Comparison of ENCODE assay signal across 25 cellular contexts in the genomic region with DNA sequence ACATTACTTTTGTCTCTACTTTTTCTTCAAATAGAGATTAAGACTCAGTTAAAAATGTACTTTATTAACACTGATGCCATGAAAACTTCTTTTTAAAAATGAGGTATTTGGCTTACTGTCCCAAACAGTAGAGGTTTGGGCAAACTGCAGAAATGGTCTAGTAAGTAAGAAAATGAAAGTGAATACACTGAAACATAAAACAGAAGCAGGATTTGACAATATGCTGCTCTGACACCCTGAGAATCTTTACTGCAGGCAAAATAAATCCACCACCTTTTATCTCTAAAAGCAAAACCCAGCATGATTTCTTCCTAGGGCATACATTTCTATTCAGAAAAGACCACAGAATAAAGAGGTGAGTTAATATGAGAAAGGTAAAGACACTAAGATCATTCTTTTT.
DNase-seq lines count a peak whose midpoint lies in the region; ATAC-seq, FAIRE-seq and TF ChIP-seq lines count a peak whose summit lies in the region.
"Had no signal": no experiment of that assay in that cellular context is flagged by ENCODE, and none has a peak within 500 bp of the region (broad histone marks: within the 10 kb centered on the region; RNA-seq: fewer than 3 reads in every experiment).

No MANE protein-coding gene starts in this region.

- no peaks in the 10 kb centered on the region for H3K9me3 Mint-ChIP-seq in brain
- no peaks in the 10 kb centered on the region for H3K9me3 Mint-ChIP-seq in nephron progenitor cell
- no peaks in the 10 kb centered on the region for H3K9me3 Mint-ChIP-seq in neural progenitor cell

- no peak for ATAC-seq in HepG2
- ATAC-seq in GM18517 (IDR thresholded peaks at IDR 0.05; ENCODE audit: unreplicated experiment): no peak

- no peak overlapping the region for H3K4me2 ChIP-seq in HepG2 (ENCODE audit: low read depth, low read length)
- H3K4me2 ChIP-seq in neural progenitor cell: no peak overlapping the region

- H3K27ac Mint-ChIP-seq in brain: peak overlapping the region in 3 of 5 experiments; percentile 81 to 93 (median 83)
- peak overlapping the region; percentile 84 for H3K27ac Mint-ChIP-seq in nephron progenitor cell
- H3K27ac Mint-ChIP-seq in neural progenitor cell: no peak overlapping the region

- CTCF ChIA-PET in HepG2 (lab: Yijun Ruan, JAX; ENCODE audit: low intra/inter-chr PET ratio, low total read pairs): no interaction called here

- intact Hi-C loops in HepG2 (cut with micrococcal nuclease; ENCODE audit: unreplicated experiment): no loop called here
- intact Hi-C loops in breast epithelium (cut with DNase I; ENCODE audit: low total_unique reads): no loop called here

- H3K27me3 ChIP-seq in liver (ENCODE audit: control insufficient read depth in 4 of 4, insufficient read depth in 4 of 4, low read length in 3 of 4): no peaks in the 10 kb centered on the region
- H3K27me3 ChIP-seq in HepG2 (ENCODE audit: control insufficient read depth in 1 of 2, insufficient read depth in 2 of 2, low read length in 2 of 2): no peaks in the 10 kb centered on the region
- no peaks in the 10 kb centered on the region for H3K27me3 ChIP-seq in breast epithelium
- H3K27me3 ChIP-seq in neural progenitor cell: no peaks in the 10 kb centered on the region
- H3K27me3 ChIP-seq: esophagus muscularis mucosa, gastroesophageal sphincter, neutrophil had no signal

- peaks cover 9 to 30% (median 12%) of the 10 kb centered on the region in 4 donors for H3K4me1 ChIP-seq in liver (ENCODE audit: control insufficient read depth in 4 of 4, insufficient read depth in 4 of 4, low read length in 3 of 4)
- H3K4me1 ChIP-seq in HepG2 (ENCODE audit: insufficient read depth, low read length): peaks cover 8% of the 10 kb centered on the region
- H3K4me1 ChIP-seq in breast epithelium: peaks cover 0 to 5% of the 10 kb centered on the region in 2 donors
- H3K4me1 ChIP-seq in neural progenitor cell: peaks cover 26% of the 10 kb centered on the region

- in situ Hi-C loops in HepG2 (cut with HindIII; ENCODE audit: extremely low pct_ligation_motif_present, low pct_unique_long_range_greater_than_20kb): no loop called here

- H3K27me3 Mint-ChIP-seq in brain: no peaks in the 10 kb centered on the region
- no peaks in the 10 kb centered on the region for H3K27me3 Mint-ChIP-seq in nephron progenitor cell (ENCODE audit: low read depth, poor library complexity)
- no peaks in the 10 kb centered on the region for H3K27me3 Mint-ChIP-seq in neural progenitor cell (ENCODE audit: insufficient read depth, low read depth)

- TF ChIP-seq EP300 in HepG2 (IDR thresholded peaks at IDR 0.05; ENCODE audit: low read depth in 2 of 2, low read length in 2 of 2) (no peak), HepG2 (CRISPR knock-in tag; IDR thresholded peaks at IDR 0.05; ENCODE audit: borderline replicate concordance) (no peak)

- no peak for TF ChIP-seq POLR2A in HepG2 (IDR thresholded peaks at IDR 0.05; ENCODE audit: insufficient read depth in 1 of 2, low read depth in 2 of 2, low read length in 2 of 2)
- TF ChIP-seq POLR2A in breast epithelium (IDR thresholded peaks at IDR 0.05): no peak

- POLR2A ChIA-PET in HepG2 (lab: Yijun Ruan, JAX): no interaction called here

- H3K36me3 Mint-ChIP-seq in brain: peaks cover 5% of the 10 kb centered on the region
- peaks cover 16% of the 10 kb centered on the region for H3K36me3 Mint-ChIP-seq in nephron progenitor cell (ENCODE audit: low read depth)
- H3K36me3 Mint-ChIP-seq in neural progenitor cell: peaks cover 3% of the 10 kb centered on the region

- no peaks in the 10 kb centered on the region for H3K36me3 ChIP-seq in liver (ENCODE audit: control insufficient read depth in 4 of 4, insufficient read depth in 3 of 4, low read depth in 1 of 4, low read length in 3 of 4)
- no peaks in the 10 kb centered on the region for H3K36me3 ChIP-seq in HepG2 (replicated peaks in 1 of 2; ENCODE audit: control insufficient read depth in 1 of 2, insufficient read depth in 2 of 2, low read length in 2 of 2)
- no peaks in the 10 kb centered on the region for H3K36me3 ChIP-seq in breast epithelium
- no peaks in the 10 kb centered on the region for H3K36me3 ChIP-seq in neural progenitor cell
- H3K36me3 ChIP-seq: esophagus muscularis mucosa, gastroesophageal sphincter, neutrophil had no signal

- H4K20me1 ChIP-seq in HepG2 (ENCODE audit: insufficient read depth, low read length) (no peaks in the 10 kb centered on the region), neural progenitor cell (ENCODE audit: low read depth) (no peaks in the 10 kb centered on the region)

- peaks cover 35% of the 10 kb centered on the region for H3F3A ChIP-seq in neural progenitor cell (ENCODE audit: low read depth)

- FAIRE-seq in HepG2 (lab: Jason Lieb, UNC) (no peak), frontal cortex (lab: Jason Lieb, UNC) (no peak)
- FAIRE-seq: D721Med, keratinocyte, small intestine had no signal

- H3K27ac ChIP-seq in liver (ENCODE audit: low read depth in 1 of 2, low read length in 2 of 2): peak overlapping the region; percentile 63 to 86
- no peak overlapping the region for H3K27ac ChIP-seq in HepG2 (ENCODE audit: extremely low read length, insufficient read depth, low read length)
- H3K27ac ChIP-seq in breast epithelium: no peak overlapping the region
- H3K27ac ChIP-seq in neural progenitor cell: no peak overlapping the region
- H3K27ac ChIP-seq: coronary artery, neutrophil, VCaP had no signal

- H3K4me3 ChIP-seq in liver (ENCODE audit: low read depth in 1 of 3, low read length in 3 of 3) (no peak overlapping the region), HepG2 (replicated peaks in 1 of 3; ENCODE audit: insufficient read depth in 1 of 3, low read depth in 2 of 3, low read length in 3 of 3) (no peak overlapping the region), breast epithelium (no peak overlapping the region), neural progenitor cell (no peak overlapping the region)
- H3K4me3 ChIP-seq: gastroesophageal sphincter had no signal

- TF ChIP-seq CTCF in liver (IDR thresholded peaks at IDR 0.05; ENCODE audit: low read depth, low read length, missing input control): no peak
- TF ChIP-seq CTCF in HepG2 (CRISPR knock-in tag; IDR thresholded peaks at IDR 0.05): no peak
- no peak for TF ChIP-seq CTCF in brain (conservative IDR thresholded peaks at IDR 0.05)
- no peak for TF ChIP-seq CTCF in nephron progenitor cell (IDR thresholded peaks at IDR 0.05)
- TF ChIP-seq CTCF in breast epithelium (IDR thresholded peaks at IDR 0.05): no peak
- no peak for TF ChIP-seq CTCF in neural progenitor cell (IDR thresholded peaks at IDR 0.05)

- H3K9me3 ChIP-seq in liver (ENCODE audit: control insufficient read depth in 4 of 4, low read length in 3 of 4) (no peaks in the 10 kb centered on the region), HepG2 (ENCODE audit: low read length) (no peaks in the 10 kb centered on the region), breast epithelium (no peaks in the 10 kb centered on the region), neural progenitor cell (ENCODE audit: low read depth) (no peaks in the 10 kb centered on the region)
- H3K9me3 ChIP-seq: esophagus muscularis mucosa, gastroesophageal sphincter, neutrophil had no signal

- no peaks in the 10 kb centered on the region for H3K79me2 ChIP-seq in HepG2 (ENCODE audit: insufficient read depth, low read length)
- no peaks in the 10 kb centered on the region for H3K79me2 ChIP-seq in neural progenitor cell (ENCODE audit: low read depth)

- H3K4me3 Mint-ChIP-seq in brain (peak overlapping the region in 1 of 5 experiments; percentile 5), nephron progenitor cell (no peak overlapping the region), neural progenitor cell (no peak overlapping the region)

- peaks cover 40% of the 10 kb centered on the region for H3K4me1 Mint-ChIP-seq in brain
- H3K4me1 Mint-ChIP-seq in nephron progenitor cell: peaks cover 21% of the 10 kb centered on the region
- H3K4me1 Mint-ChIP-seq in neural progenitor cell: peaks cover 20% of the 10 kb centered on the region

- TF ChIP-seq RAD21 in liver (IDR thresholded peaks at IDR 0.05): no peak
- TF ChIP-seq RAD21 in HepG2 (CRISPR knock-in tag; IDR thresholded peaks at IDR 0.05): no peak

- DNase-seq in HepG2 (ENCODE audit: low spot score): no peak
- DNase-seq in nephron progenitor cell: no peak
- DNase-seq in breast epithelium (ENCODE audit: low spot score in 2 of 2): no peak
- DNase-seq in neural progenitor cell (ENCODE audit: low spot score): no peak
- DNase-seq in frontal cortex (ENCODE audit: low spot score in 2 of 2): no peak
- DNase-seq: activated gamma-delta T cell treated with Interleukin-2 at 50 U/mL for 16 hours; amniotic stem cell; NCI-H1105; NCI-H2081 treated with DMSO at 0.1 percent for 48 hours; NCI-H446; NCI-H82; OCI-M1; small intestine; stimulated activated CD4-positive, alpha-beta T cell treated with anti-CD3 and anti-CD28 coated beads, Interleukin-2, amount 100 ng/mL, for 24 hours; substantia nigra had no signal

- BruUV-seq in HepG2 (replicated peaks; lab: Mats Ljungman, UMichigan): no TSS peak

- no peak overlapping the region for H2AFZ ChIP-seq in HepG2 (ENCODE audit: low read length)
- H2AFZ ChIP-seq in neural progenitor cell (replicated peaks): no peak overlapping the region

- peak overlapping the region; percentile 10 to 58 for H3K9ac ChIP-seq in liver (ENCODE audit: low read depth in 1 of 2, low read length in 2 of 2)
- no peak overlapping the region for H3K9ac ChIP-seq in HepG2 (ENCODE audit: insufficient read depth, low read depth, low read length)
- H3K9ac ChIP-seq in neural progenitor cell: no peak overlapping the region

TF ChIP-seq in liver, 16 proteins besides CTCF, POLR2A, EP300 and RAD21 (continues in another document):
- TF ChIP-seq GABPA (IDR thresholded peaks at IDR 0.05 in 1 of 2, conservative IDR thresholded peaks at IDR 0.05 in 1 of 2): no peak

TF ChIP-seq in HepG2, 621 proteins besides CTCF, POLR2A, EP300 and RAD21 (continues in another document):
- TF ChIP-seq BCL6 (CRISPR knock-in tag; IDR thresholded peaks at IDR 0.05) (no peak), NR2C2 (CRISPR knock-in tag; IDR thresholded peaks at IDR 0.05; ENCODE audit: borderline replicate concordance) (no peak), NFE2 (CRISPR knock-in tag; IDR thresholded peaks at IDR 0.05) (no peak)
- TF ChIP-seq, protein P1, sequence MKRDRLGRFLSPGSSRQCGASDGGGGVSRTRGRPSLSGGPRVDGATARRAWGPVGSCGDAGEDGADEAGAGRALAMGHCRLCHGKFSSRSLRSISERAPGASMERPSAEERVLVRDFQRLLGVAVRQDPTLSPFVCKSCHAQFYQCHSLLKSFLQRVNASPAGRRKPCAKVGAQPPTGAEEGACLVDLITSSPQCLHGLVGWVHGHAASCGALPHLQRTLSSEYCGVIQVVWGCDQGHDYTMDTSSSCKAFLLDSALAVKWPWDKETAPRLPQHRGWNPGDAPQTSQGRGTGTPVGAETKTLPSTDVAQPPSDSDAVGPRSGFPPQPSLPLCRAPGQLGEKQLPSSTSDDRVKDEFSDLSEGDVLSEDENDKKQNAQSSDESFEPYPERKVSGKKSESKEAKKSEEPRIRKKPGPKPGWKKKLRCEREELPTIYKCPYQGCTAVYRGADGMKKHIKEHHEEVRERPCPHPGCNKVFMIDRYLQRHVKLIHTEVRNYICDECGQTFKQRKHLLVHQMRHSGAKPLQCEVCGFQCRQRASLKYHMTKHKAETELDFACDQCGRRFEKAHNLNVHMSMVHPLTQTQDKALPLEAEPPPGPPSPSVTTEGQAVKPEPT (CRISPR knock-in tag; IDR thresholded peaks at IDR 0.05; ENCODE audit: low read depth): no peak

Comparison
In these comparisons a context has a peak if more than half of its experiments do, and no peak if none do; other contexts are left out.
1. H3K27ac ChIP-seq: peak in liver (2 of 2); none in HepG2 (single experiment), breast epithelium (0 of 2) and neural progenitor cell (single experiment).
2. H3K9ac ChIP-seq: peak in liver (2 of 2); none in HepG2 (single experiment) and neural progenitor cell (single experiment).